10 cellular contexts compared by ENCODE assay signal in the genomic region with DNA sequence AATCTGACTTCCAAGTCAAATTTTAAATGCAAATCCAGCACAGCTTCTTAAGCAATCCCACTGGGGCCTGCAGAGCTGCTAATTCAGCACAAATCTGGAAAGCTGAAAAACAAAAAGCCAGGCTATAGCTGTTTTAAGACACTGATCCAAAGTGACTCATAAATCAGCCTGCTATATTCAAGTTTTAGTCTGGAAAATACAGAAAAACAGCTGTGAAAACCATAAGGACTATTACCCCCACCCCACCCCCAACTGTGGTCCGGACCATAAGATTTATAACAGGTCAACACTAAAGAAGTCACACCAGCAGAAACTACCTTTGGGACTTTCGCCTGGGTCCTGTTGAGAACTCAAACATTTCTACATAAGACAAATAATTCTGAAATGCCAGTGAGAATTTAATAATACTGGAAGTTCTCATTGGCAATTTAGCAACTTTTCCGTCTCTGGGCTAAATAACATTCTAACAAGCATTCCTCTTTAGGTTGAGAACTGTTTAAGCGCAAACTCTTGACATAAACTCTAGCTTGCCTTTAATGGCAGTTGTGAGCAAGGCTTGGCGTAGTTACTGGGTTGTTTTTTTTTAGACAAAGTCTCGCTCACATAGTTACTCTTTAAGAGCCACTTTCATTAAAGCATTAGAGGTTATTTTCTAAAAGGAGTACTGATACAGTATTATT. TPM values are rescaled to one million over a fixed set of nuclear protein-coding genes. Genes with fewer than 3 reads are reported as not detected.
DNase-seq lines count a peak whose midpoint lies in the region; ATAC-seq and TF ChIP-seq lines count a peak whose summit lies in the region.
"Had no signal": no experiment of that assay in that cellular context is flagged by ENCODE, and none has a peak within 500 bp of the region (broad histone marks: within the 10 kb centered on the region; RNA-seq: fewer than 3 reads in every experiment).

No MANE protein-coding gene starts in this region.

- intact Hi-C loops in natural killer cell (cut with micrococcal nuclease) = no loop called here

- no peak for ATAC-seq in natural killer cell
- no peak for ATAC-seq in HG03460 (IDR thresholded peaks at IDR 0.05; ENCODE audit: unreplicated experiment)
- ATAC-seq: stimulated activated naive B cell treated with anti-CD40 and anti-IgM and Interleukin-4, amounts not matched to agents 10 μg/mL and 1 μg/mL and 100 μg/mL, for 72 hours had no signal

- TF ChIP-seq CTCF in neural crest cell (conservative IDR thresholded peaks at IDR 0.05) (no peak), natural killer cell (IDR thresholded peaks at IDR 0.05) (no peak)

- peak overlapping the region; percentile 81 for H3K4me3 ChIP-seq in MG63
- H3K4me3 ChIP-seq in esophagus (ENCODE audit: low read depth in 1 of 2, low read length in 2 of 2) = peak overlapping the region in 1 of 2 donors; percentile 98

- DNase-seq in ACHN (peak; percentile 32), MG63 (peak; percentile 28), neural crest cell (ENCODE audit: low read depth, low spot score) (no peak), natural killer cell (no peak), NCI-H1105 (lab: John Stamatoyannopoulos, UW) (no peak), NCI-H2107 (lab: John Stamatoyannopoulos, UW) (no peak)
- DNase-seq: NCI-H1436; stimulated activated naive B cell treated with anti-CD40 and anti-IgM and Interleukin-4, amounts not matched to agents 10 μg/mL and 1 μg/mL and 100 μg/mL, for 72 hours had no signal

- peak overlapping the region; percentile 78 to 89 for H3K27ac ChIP-seq in esophagus (ENCODE audit: low read depth in 2 of 2, low read length in 1 of 2)

- H3K4me3 Mint-ChIP-seq in neural crest cell (peak overlapping the region; percentile 87), natural killer cell (no peak overlapping the region)
- H3K4me3 Mint-ChIP-seq: stimulated activated naive B cell treated with anti-CD40 and anti-IgM and Interleukin-4, amounts not matched to agents 10 μg/mL and 1 μg/mL and 100 μg/mL, for 72 hours had no signal

- H3K27me3 ChIP-seq in MG63 = no peaks in the 10 kb centered on the region
- no peaks in the 10 kb centered on the region for H3K27me3 ChIP-seq in esophagus (ENCODE audit: control insufficient read depth in 1 of 2, insufficient read depth in 2 of 2, low read length in 2 of 2)

- 15 to 18% methylated on average over 6 of the region's 6 CpGs for WGBS in esophagus, 2 donors

- peaks cover 65% of the 10 kb centered on the region for H3K4me1 Mint-ChIP-seq in neural crest cell
- H3K4me1 Mint-ChIP-seq in natural killer cell = no peaks in the 10 kb centered on the region

- H3K36me3 ChIP-seq in MG63 (peaks cover 16% of the 10 kb centered on the region), esophagus (ENCODE audit: control insufficient read depth in 2 of 2, insufficient read depth in 2 of 2, low read length in 1 of 2) (peaks cover 0 to 3% of the 10 kb centered on the region in 2 donors)

- in situ Hi-C loops in ACHN (cut with HindIII; ENCODE audit: low pct_ligation_motif_present, low pct_unique_long_range_greater_than_20kb, low sequenced_read_pairs) = no loop called here

- H3K9me3 ChIP-seq in MG63 (no peaks in the 10 kb centered on the region), esophagus (ENCODE audit: control insufficient read depth in 2 of 2, insufficient read depth in 1 of 2, low read depth in 1 of 2, low read length in 1 of 2) (no peaks in the 10 kb centered on the region)

- no peaks in the 10 kb centered on the region for H3K9me3 Mint-ChIP-seq in neural crest cell
- peaks cover 2 to 3% of the 10 kb centered on the region in 2 donors for H3K9me3 Mint-ChIP-seq in natural killer cell
- H3K9me3 Mint-ChIP-seq: stimulated activated naive B cell treated with anti-CD40 and anti-IgM and Interleukin-4, amounts not matched to agents 10 μg/mL and 1 μg/mL and 100 μg/mL, for 72 hours had no signal

- no peaks in the 10 kb centered on the region for H3K4me1 ChIP-seq in esophagus (ENCODE audit: control insufficient read depth in 2 of 2, insufficient read depth in 2 of 2, low read length in 1 of 2)

- H3K27me3 Mint-ChIP-seq in neural crest cell (ENCODE audit: low read depth) (no peaks in the 10 kb centered on the region), natural killer cell (ENCODE audit: low read depth in 2 of 2) (peaks cover 3 to 19% of the 10 kb centered on the region in 2 donors)

- H3K36me3 Mint-ChIP-seq in neural crest cell (ENCODE audit: low read depth) (peaks cover 12% of the 10 kb centered on the region), natural killer cell (no peaks in the 10 kb centered on the region)
- H3K36me3 Mint-ChIP-seq: stimulated activated naive B cell treated with anti-CD40 and anti-IgM and Interleukin-4, amounts not matched to agents 10 μg/mL and 1 μg/mL and 100 μg/mL, for 72 hours had no signal

- H3K27ac Mint-ChIP-seq in neural crest cell (ENCODE audit: unreplicated experiment) (no peak overlapping the region), natural killer cell (no peak overlapping the region)
- H3K27ac Mint-ChIP-seq: stimulated activated naive B cell treated with anti-CD40 and anti-IgM and Interleukin-4, amounts not matched to agents 10 μg/mL and 1 μg/mL and 100 μg/mL, for 72 hours had no signal

RNA-seq across cellular contexts. Expression of gene LRIG3, which starts 3.3 kb away (rescaled TPM):
- total RNA-seq in MG63 (2014; rRNA removed; shearing (Covaris generic); ENCODE audit: low replicate concordance) = 20.9 and 28.5 TPM in 2 replicates
- 10 to 100 TPM in 1 of 2 donors, 1 to 10 TPM in 1; 9.9 to 13.7 TPM for polyA plus RNA-seq in esophagus
- total RNA-seq in neural crest cell (24.5 and 27.7 TPM in 2 replicates), natural killer cell (under 1 TPM in 1 of 3 donors, not detected in 2; 0.18 TPM)

Comparison
In these comparisons a context has a peak if more than half of its experiments do, and no peak if none do; other contexts are left out.
1. DNase-seq: peak in ACHN (single experiment) and MG63 (single experiment); none in neural crest cell (single experiment), natural killer cell (single experiment), NCI-H1105 (single experiment) and NCI-H2107 (single experiment).
2. RNA of gene LRIG3, which starts 3.3 kb away (total RNA-seq): 24.5 to 27.7 TPM in neural crest cell and 20.9 to 28.5 TPM in MG63; 0.18 TPM in natural killer cell; every median in the first group is over 10 times any median in the second.